In genomic region chr9:37420271-37421215, GRCh38 we compare ENCODE assay signal across 18 cellular contexts. TPM values are rescaled to one million over a fixed set of nuclear protein-coding genes. Genes with fewer than 3 reads are reported as not detected.
DNase-seq lines count a peak whose midpoint lies in the region; ATAC-seq, FAIRE-seq and TF ChIP-seq lines count a peak whose summit lies in the region.
"Had no signal": no experiment of that assay in that cellular context is flagged by ENCODE, and none has a peak within 500 bp of the region (broad histone marks: within the 10 kb centered on the region; RNA-seq: fewer than 3 reads in every experiment).

No MANE protein-coding gene starts in this region.

- no peak overlapping the region for H2BK120ac ChIP-seq in trophoblast cell (ENCODE audit: insufficient read depth, low read length, poor library complexity)

- TF ChIP-seq CTCF in DOHH2 (IDR thresholded peaks at IDR 0.05; ENCODE audit: low read depth, low read length, poor library complexity, severe bottlenecking) (no peak), bronchial epithelial cell (IDR thresholded peaks at IDR 0.05; ENCODE audit: insufficient read depth, low read length, severe bottlenecking) (no peak)

- no peaks in the 10 kb centered on the region; the same call in 1 of the 2 replicates for H4K20me1 ChIP-seq in DOHH2 (ENCODE audit: control insufficient read depth, insufficient read depth, low read depth, low read length)

- H2BK12ac ChIP-seq in trophoblast cell (ENCODE audit: low read length) = no peak overlapping the region

- H3K27me3 ChIP-seq in CD4-positive, CD25-positive, alpha-beta regulatory T cell (ENCODE audit: control insufficient read depth, insufficient read depth, low read length) = no peaks in the 10 kb centered on the region
- H3K27me3 ChIP-seq in DOHH2 (ENCODE audit: control insufficient read depth, low read length) (no peaks in the 10 kb centered on the region), bronchial epithelial cell (ENCODE audit: control insufficient read depth, insufficient read depth, low read length) (no peaks in the 10 kb centered on the region), trophoblast cell (ENCODE audit: insufficient read depth, low read length) (no peaks in the 10 kb centered on the region)

- H3K23ac ChIP-seq in trophoblast cell (ENCODE audit: low read length) = no peak overlapping the region

- no peak overlapping the region for H2BK5ac ChIP-seq in trophoblast cell (ENCODE audit: low read depth, low read length, poor library complexity)

- no peaks in the 10 kb centered on the region for H3K9me2 ChIP-seq in DOHH2 (replicated peaks; ENCODE audit: control insufficient read depth, low read length)

- H3K4ac ChIP-seq in trophoblast cell (ENCODE audit: low read depth, low read length) = no peak overlapping the region

- peaks cover 23% of the 10 kb centered on the region for H3K4me1 ChIP-seq in CD4-positive, CD25-positive, alpha-beta regulatory T cell (ENCODE audit: control insufficient read depth, insufficient read depth, low read length, poor library complexity, severe bottlenecking)
- peaks cover 82% of the 10 kb centered on the region for H3K4me1 ChIP-seq in DOHH2 (ENCODE audit: control insufficient read depth, low read length)
- peaks cover 1 to 14% of the 10 kb centered on the region in 2 experiments for H3K4me1 ChIP-seq in trophoblast cell (ENCODE audit: control insufficient read depth in 1 of 2, insufficient read depth in 2 of 2, low read length in 2 of 2)

- H3K79me2 ChIP-seq in DOHH2 (ENCODE audit: control insufficient read depth, low read length) (peaks cover 45% of the 10 kb centered on the region), trophoblast cell (ENCODE audit: control insufficient read depth, insufficient read depth, low read length, poor library complexity) (peaks cover 13% of the 10 kb centered on the region)

- peaks cover 6 to 32% (median 17%) of the 10 kb centered on the region in 4 donors for H3K4me1 Mint-ChIP-seq in CD4-positive, CD25-positive, alpha-beta regulatory T cell
- H3K4me1 Mint-ChIP-seq in activated naive CD4-positive, alpha-beta T cell treated with anti-CD3 and anti-CD28 coated beads for 36 hours (ENCODE audit: low read depth) = peaks cover 21% of the 10 kb centered on the region
- peaks cover 18% of the 10 kb centered on the region for H3K4me1 Mint-ChIP-seq in activated naive CD8-positive, alpha-beta T cell treated with anti-CD3 and anti-CD28 coated beads for 36 hours

- FAIRE-seq in bronchial epithelial cell (lab: Jason Lieb, UNC) = no peak
- FAIRE-seq: GM12878, H54 had no signal

- intact Hi-C loops in activated naive CD4-positive, alpha-beta T cell treated with anti-CD3 and anti-CD28 coated beads for 36 hours (cut with micrococcal nuclease) = loop anchor here (5.0 kb wide), 1 partner anchor 647 kb away; the partner anchor contains the start of gene SHB

- H4K12ac ChIP-seq in trophoblast cell (ENCODE audit: low read depth, low read length) = no peak overlapping the region

- no peak overlapping the region for H3K18ac ChIP-seq in trophoblast cell (ENCODE audit: low read length)

- CTCF ChIA-PET in activated naive CD4-positive, alpha-beta T cell treated with anti-CD3 and anti-CD28 coated beads for 36 hours (lab: Charles Lee) = interaction anchor here (1.5 kb wide), 1 partner anchor 9 kb away, joined by 3 read pairs; no protein-coding TSS in a partner anchor

- H3K9ac ChIP-seq in trophoblast cell (ENCODE audit: low read length) = no peak overlapping the region

- no peak for ATAC-seq in CD4-positive, CD25-positive, alpha-beta regulatory T cell (ENCODE audit: low read depth in 2 of 2)
- ATAC-seq in HG03457 (IDR thresholded peaks at IDR 0.05; ENCODE audit: unreplicated experiment) = no peak
- ATAC-seq: GM12878 had no signal

- peaks cover 1% of the 10 kb centered on the region for H3K36me3 ChIP-seq in CD4-positive, CD25-positive, alpha-beta regulatory T cell (ENCODE audit: control insufficient read depth, insufficient read depth, low read length)
- H3K36me3 ChIP-seq in DOHH2 (ENCODE audit: control insufficient read depth, low read length) (peaks cover 36% of the 10 kb centered on the region), bronchial epithelial cell (ENCODE audit: control insufficient read depth, insufficient read depth, low read length) (peaks cover 6% of the 10 kb centered on the region), trophoblast cell (ENCODE audit: control insufficient read depth in 1 of 2, insufficient read depth in 2 of 2, low read length in 2 of 2) (peaks cover 1 to 3% of the 10 kb centered on the region in 2 experiments)

- H3K27ac Mint-ChIP-seq in CD4-positive, CD25-positive, alpha-beta regulatory T cell = peak overlapping the region in 2 of 3 donors; percentile 20 to 71
- no peak overlapping the region for H3K27ac Mint-ChIP-seq in activated naive CD4-positive, alpha-beta T cell treated with anti-CD3 and anti-CD28 coated beads for 36 hours
- H3K27ac Mint-ChIP-seq in activated naive CD8-positive, alpha-beta T cell treated with anti-CD3 and anti-CD28 coated beads for 36 hours = no peak overlapping the region

- H3K9me3 Mint-ChIP-seq in CD4-positive, CD25-positive, alpha-beta regulatory T cell = no peaks in the 10 kb centered on the region
- no peaks in the 10 kb centered on the region for H3K9me3 Mint-ChIP-seq in activated naive CD4-positive, alpha-beta T cell treated with anti-CD3 and anti-CD28 coated beads for 36 hours
- no peaks in the 10 kb centered on the region for H3K9me3 Mint-ChIP-seq in activated naive CD8-positive, alpha-beta T cell treated with anti-CD3 and anti-CD28 coated beads for 36 hours

- H3K27me3 Mint-ChIP-seq in CD4-positive, CD25-positive, alpha-beta regulatory T cell = peaks cover 4% of the 10 kb centered on the region
- no peaks in the 10 kb centered on the region for H3K27me3 Mint-ChIP-seq in activated naive CD4-positive, alpha-beta T cell treated with anti-CD3 and anti-CD28 coated beads for 36 hours (ENCODE audit: low read depth)
- H3K27me3 Mint-ChIP-seq in activated naive CD8-positive, alpha-beta T cell treated with anti-CD3 and anti-CD28 coated beads for 36 hours = no peaks in the 10 kb centered on the region

- no peaks in the 10 kb centered on the region for H3K9me3 ChIP-seq in CD4-positive, CD25-positive, alpha-beta regulatory T cell (ENCODE audit: control insufficient read depth in 2 of 2, low read length in 2 of 2)
- H3K9me3 ChIP-seq in DOHH2 (ENCODE audit: control insufficient read depth, insufficient read depth, low read length) (no peaks in the 10 kb centered on the region), trophoblast cell (ENCODE audit: insufficient read depth, low read depth, low read length) (peaks cover 1% of the 10 kb centered on the region)

- no peak overlapping the region for H3K27ac ChIP-seq in CD4-positive, CD25-positive, alpha-beta regulatory T cell (ENCODE audit: insufficient read depth, low read length, poor library complexity, severe bottlenecking)
- H3K27ac ChIP-seq in DOHH2 (ENCODE audit: low read depth, low read length) (peak overlapping the region; percentile 14; the same call in 1 of the 2 replicates), trophoblast cell (ENCODE audit: low read depth, low read length) (no peak overlapping the region)
- H3K27ac ChIP-seq: C4-2B had no signal

- no peak overlapping the region for H2AK5ac ChIP-seq in trophoblast cell (ENCODE audit: low read length)

- WGBS in trophoblast cell (ENCODE audit: extremely low coverage, insufficient coverage, insufficient read length) = no CpG with 5 or more reads among the region's 12 CpGs

- H3F3A ChIP-seq in DOHH2 (ENCODE audit: control insufficient read depth, insufficient read depth) = peaks cover 10% of the 10 kb centered on the region

- H3K36me3 Mint-ChIP-seq in CD4-positive, CD25-positive, alpha-beta regulatory T cell = no peaks in the 10 kb centered on the region
- no peaks in the 10 kb centered on the region for H3K36me3 Mint-ChIP-seq in activated naive CD4-positive, alpha-beta T cell treated with anti-CD3 and anti-CD28 coated beads for 36 hours (ENCODE audit: low read depth)
- peaks cover 2% of the 10 kb centered on the region for H3K36me3 Mint-ChIP-seq in activated naive CD8-positive, alpha-beta T cell treated with anti-CD3 and anti-CD28 coated beads for 36 hours

- H4K8ac ChIP-seq in trophoblast cell (ENCODE audit: low read depth, low read length) = no peak overlapping the region

- no peak overlapping the region for H3K14ac ChIP-seq in trophoblast cell (ENCODE audit: low read length)

- peak overlapping the region; percentile 68; the same call in 1 of the 2 replicates for H3K4me2 ChIP-seq in DOHH2 (ENCODE audit: low read length)
- no peak overlapping the region for H3K4me2 ChIP-seq in trophoblast cell (ENCODE audit: low read length)

- H2AFZ ChIP-seq in trophoblast cell (ENCODE audit: insufficient read depth, low read length, poor library complexity) = no peak overlapping the region

- no peak overlapping the region for H4K91ac ChIP-seq in trophoblast cell (ENCODE audit: low read depth, low read length)

- DNase-seq in CD4-positive, CD25-positive, alpha-beta regulatory T cell = no peak
- DNase-seq in bronchial epithelial cell (ENCODE audit: low read depth) = peak; percentile 15
- peak; percentile 70 to 76 for DNase-seq in trophoblast cell
- no peak for DNase-seq in activated naive CD4-positive, alpha-beta T cell treated with anti-CD3 and anti-CD28 coated beads for 36 hours
- DNase-seq in activated naive CD8-positive, alpha-beta T cell treated with anti-CD3 and anti-CD28 coated beads for 36 hours = no peak
- DNase-seq: DMS79, NCI-H1092, NCI-H2081, NCI-H2171, NCI-H345, NCI-H524, NCI-H774, Right ventricle myocardium superior had no signal

- H3K4me3 Mint-ChIP-seq in CD4-positive, CD25-positive, alpha-beta regulatory T cell = peak overlapping the region in 3 of 4 donors; percentile 21 to 94 (median 41)
- H3K4me3 Mint-ChIP-seq in activated naive CD4-positive, alpha-beta T cell treated with anti-CD3 and anti-CD28 coated beads for 36 hours = no peak overlapping the region
- H3K4me3 Mint-ChIP-seq in activated naive CD8-positive, alpha-beta T cell treated with anti-CD3 and anti-CD28 coated beads for 36 hours = no peak overlapping the region

- peaks cover 6% of the 10 kb centered on the region for H3K79me1 ChIP-seq in trophoblast cell (ENCODE audit: low read length)

- no peak overlapping the region for H3K4me3 ChIP-seq in CD4-positive, CD25-positive, alpha-beta regulatory T cell (ENCODE audit: low read depth, low read length)
- H3K4me3 ChIP-seq in DOHH2 (ENCODE audit: low read length) (no peak overlapping the region), bronchial epithelial cell (ENCODE audit: low read depth, low read length) (no peak overlapping the region), trophoblast cell (ENCODE audit: low read depth, low read length) (no peak overlapping the region)
- H3K4me3 ChIP-seq: GM12878 had no signal

RNA-seq across cellular contexts. Expression of gene GRHPR, which starts 2.0 kb away (rescaled TPM):
- total RNA-seq in CD4-positive, CD25-positive, alpha-beta regulatory T cell = 36.6 TPM
- 10 to 100 TPM; 47.2 to 73.9 (median 70.6) TPM for polyA plus RNA-seq in CD4-positive, CD25-positive, alpha-beta regulatory T cell
- total RNA-seq in bronchial epithelial cell = 79.6 and 91.6 TPM in 2 replicates
- 70.1 and 73.9 TPM in 2 replicates for polyA plus RNA-seq in trophoblast cell (2013)
- total RNA-seq in activated naive CD4-positive, alpha-beta T cell treated with anti-CD3 and anti-CD28 coated beads for 36 hours = 10 to 100 TPM; 72.8 to 75.6 TPM
- total RNA-seq in activated naive CD8-positive, alpha-beta T cell treated with anti-CD3 and anti-CD28 coated beads for 36 hours = 10 to 100 TPM; 79.5 to 82.0 TPM

RNA-seq across cellular contexts. Expression of gene ZBTB5, which starts 44.7 kb away (rescaled TPM):
- total RNA-seq in CD4-positive, CD25-positive, alpha-beta regulatory T cell = 13.5 TPM
- polyA plus RNA-seq in CD4-positive, CD25-positive, alpha-beta regulatory T cell = 1 to 10 TPM in 2 of 4 donors, under 1 TPM in 2; 0.22 to 1.6 (median 1.2) TPM
- total RNA-seq in bronchial epithelial cell = 8.2 and 8.6 TPM in 2 replicates
- polyA plus RNA-seq in trophoblast cell (2013) = 11.2 and 11.3 TPM in 2 replicates
- total RNA-seq in activated naive CD4-positive, alpha-beta T cell treated with anti-CD3 and anti-CD28 coated beads for 36 hours = 10 to 100 TPM; 10.2 TPM
- total RNA-seq in activated naive CD8-positive, alpha-beta T cell treated with anti-CD3 and anti-CD28 coated beads for 36 hours = 1 to 10 TPM; 7.0 to 7.6 TPM

Comparison
In these comparisons a context has a peak if more than half of its experiments do, and no peak if none do; other contexts are left out.
1. DNase-seq: peak in bronchial epithelial cell (single experiment) and trophoblast cell (2 of 2); none in CD4-positive, CD25-positive, alpha-beta regulatory T cell (0 of 3), activated naive CD4-positive, alpha-beta T cell treated with anti-CD3 and anti-CD28 coated beads for 36 hours (single experiment) and activated naive CD8-positive, alpha-beta T cell treated with anti-CD3 and anti-CD28 coated beads for 36 hours (single experiment).
2. H3K27ac Mint-ChIP-seq: peak in CD4-positive, CD25-positive, alpha-beta regulatory T cell (2 of 3); none in activated naive CD4-positive, alpha-beta T cell treated with anti-CD3 and anti-CD28 coated beads for 36 hours (single experiment) and activated naive CD8-positive, alpha-beta T cell treated with anti-CD3 and anti-CD28 coated beads for 36 hours (single experiment).
3. H3K4me3 Mint-ChIP-seq: peak in CD4-positive, CD25-positive, alpha-beta regulatory T cell (3 of 4); none in activated naive CD4-positive, alpha-beta T cell treated with anti-CD3 and anti-CD28 coated beads for 36 hours (single experiment) and activated naive CD8-positive, alpha-beta T cell treated with anti-CD3 and anti-CD28 coated beads for 36 hours (single experiment).